In genomic region chr9:36764364-36765076, GRCh38 we compare ENCODE assay signal across 15 cellular contexts.
A peak's percentile ranks its signal among the peaks of the same experiment; 100 is the strongest.
DNase-seq lines count a peak whose midpoint lies in the region; ATAC-seq and TF ChIP-seq lines count a peak whose summit lies in the region.
"Had no signal": no experiment of that assay in that cellular context is flagged by ENCODE, and none has a peak within 500 bp of the region (broad histone marks: within the 10 kb centered on the region; RNA-seq: fewer than 3 reads in every experiment).

No MANE protein-coding gene starts in this region.

- no peaks in the 10 kb centered on the region for H3K9me3 Mint-ChIP-seq in activated CD8-positive, alpha-beta memory T cell treated with anti-CD3 and anti-CD28 coated beads, Interleukin-2, amount 10 ng/mL, durations not matched to agents 7 days and 5 days (ENCODE audit: low read depth)

- no peaks in the 10 kb centered on the region for H3K36me3 Mint-ChIP-seq in activated CD8-positive, alpha-beta memory T cell treated with anti-CD3 and anti-CD28 coated beads, Interleukin-2, amount 10 ng/mL, durations not matched to agents 7 days and 5 days
- H3K36me3 Mint-ChIP-seq: memory B cell had no signal

- H3K4me3 ChIP-seq in iPS-20b (ENCODE audit: low read length), result peak overlapping the region; percentile 75; the same call in 1 of the 2 replicates

- no peaks in the 10 kb centered on the region for H3K36me3 ChIP-seq in iPS-20b (ENCODE audit: insufficient read depth, low read depth, low read length)
- H3K36me3 ChIP-seq: adrenal gland, colonic mucosa, esophagus squamous epithelium had no signal

- no peak overlapping the region for H3K27ac ChIP-seq in iPS-20b (ENCODE audit: low read length)
- H3K27ac ChIP-seq in foreskin keratinocyte, result no peak overlapping the region
- H3K27ac ChIP-seq: adrenal gland, colonic mucosa, esophagus squamous epithelium had no signal

- H3K9me3 ChIP-seq in iPS-20b (ENCODE audit: insufficient read depth, low read depth, low read length), result no peaks in the 10 kb centered on the region
- H3K9me3 ChIP-seq: adrenal gland, colonic mucosa, esophagus squamous epithelium had no signal

- peaks cover 42% of the 10 kb centered on the region for H3K27me3 ChIP-seq in iPS-20b (ENCODE audit: insufficient read depth, low read length)
- peaks cover 13% of the 10 kb centered on the region for H3K27me3 ChIP-seq in foreskin keratinocyte
- H3K27me3 ChIP-seq: colonic mucosa had no signal

- H3K27ac Mint-ChIP-seq in activated CD8-positive, alpha-beta memory T cell treated with anti-CD3 and anti-CD28 coated beads, Interleukin-2, amount 10 ng/mL, durations not matched to agents 7 days and 5 days, result no peak overlapping the region
- H3K27ac Mint-ChIP-seq: memory B cell had no signal

- no peak for TF ChIP-seq CTCF in foreskin keratinocyte (conservative IDR thresholded peaks at IDR 0.05)

- CTCF ChIA-PET in activated CD8-positive, alpha-beta memory T cell treated with anti-CD3 and anti-CD28 coated beads, Interleukin-2, amount 10 ng/mL, durations not matched to agents 7 days and 5 days (lab: Charles Lee), result interaction anchor here (1.4 kb wide), 1 partner anchor 91 kb away, joined by 4 read pairs; no protein-coding TSS in a partner anchor

- H3K4me1 Mint-ChIP-seq in activated CD8-positive, alpha-beta memory T cell treated with anti-CD3 and anti-CD28 coated beads, Interleukin-2, amount 10 ng/mL, durations not matched to agents 7 days and 5 days, result peaks cover 1% of the 10 kb centered on the region

- H3K4me3 Mint-ChIP-seq in activated CD8-positive, alpha-beta memory T cell treated with anti-CD3 and anti-CD28 coated beads, Interleukin-2, amount 10 ng/mL, durations not matched to agents 7 days and 5 days, result no peak overlapping the region
- H3K4me3 Mint-ChIP-seq: memory B cell had no signal

- peak overlapping the region; percentile 72; the same call in 1 of the 2 replicates for H3K9ac ChIP-seq in iPS-20b (ENCODE audit: low read depth, low read length)

- peaks cover 18% of the 10 kb centered on the region for H3K27me3 Mint-ChIP-seq in activated CD8-positive, alpha-beta memory T cell treated with anti-CD3 and anti-CD28 coated beads, Interleukin-2, amount 10 ng/mL, durations not matched to agents 7 days and 5 days

- DNase-seq in G401 (ENCODE audit: low spot score), result peak; percentile 69
- peak; percentile 85 for DNase-seq in NCI-H1092 treated with DMSO at 0.1 percent for 48 hours (lab: John Stamatoyannopoulos, UW)
- peak; percentile 58 for DNase-seq in NCI-H748 treated with DMSO at 0.1 percent for 48 hours (lab: John Stamatoyannopoulos, UW)
- DNase-seq in foreskin keratinocyte, result no peak
- no peak for DNase-seq in cerebellar nuclear complex (lab: John Stamatoyannopoulos, UW)
- DNase-seq in activated CD8-positive, alpha-beta memory T cell treated with anti-CD3 and anti-CD28 coated beads, Interleukin-2, amount 10 ng/mL, durations not matched to agents 7 days and 5 days, result no peak
- DNase-seq: activated CD4-positive, alpha-beta T cell treated with anti-CD3 and anti-CD28 coated beads for 1 hour; adrenal gland; colonic mucosa; esophagus squamous epithelium; nucleus accumbens; PC-3; T-helper 1 cell had no signal

- no peak for ATAC-seq in foreskin keratinocyte
- ATAC-seq in activated CD8-positive, alpha-beta memory T cell treated with anti-CD3 and anti-CD28 coated beads, Interleukin-2, amount 10 ng/mL, durations not matched to agents 7 days and 5 days, result no peak
- ATAC-seq: PC-3 had no signal

- in situ Hi-C loops in G401 (cut with HindIII; ENCODE audit: low sequenced_read_pairs), result no loop called here

- H3K4me1 ChIP-seq in iPS-20b (ENCODE audit: insufficient read depth, low read length) (no peaks in the 10 kb centered on the region; the same call in 1 of the 2 replicates), foreskin keratinocyte (no peaks in the 10 kb centered on the region)
- H3K4me1 ChIP-seq: adrenal gland, colonic mucosa had no signal

Comparison
In these comparisons a context has a peak if more than half of its experiments do, and no peak if none do; other contexts are left out.
1. DNase-seq: peak in G401 (single experiment), NCI-H1092 treated with DMSO at 0.1 percent for 48 hours (single experiment) and NCI-H748 treated with DMSO at 0.1 percent for 48 hours (single experiment); none in foreskin keratinocyte (0 of 2), cerebellar nuclear complex (0 of 2) and activated CD8-positive, alpha-beta memory T cell treated with anti-CD3 and anti-CD28 coated beads, Interleukin-2, amount 10 ng/mL, durations not matched to agents 7 days and 5 days (single experiment).